In genomic region chr4:39905656-39906055, GRCh38 we compare ENCODE assay signal across 2 cellular contexts.
TF ChIP-seq lines count a peak whose summit lies in the region.

No MANE protein-coding gene starts in this region.

TF ChIP-seq in GM23338, 12 proteins besides CTCF, POLR2A, EP300 and RAD21 (continued from another document):
- TF ChIP-seq ZNF462 (CRISPR knock-in tag; IDR thresholded peaks at IDR 0.05), result no peak
- TF ChIP-seq ZNF331 (CRISPR knock-in tag; IDR thresholded peaks at IDR 0.05; ENCODE audit: low read depth), result no peak
- no peak for TF ChIP-seq REST (IDR thresholded peaks at IDR 0.05; ENCODE audit: unreplicated experiment)
- TF ChIP-seq NANOG (IDR thresholded peaks at IDR 0.05; ENCODE audit: borderline replicate concordance), result no peak
TF ChIP-seq in GM23338: peak in this region for 0.

TF ChIP-seq in K562, 482 proteins besides CTCF, POLR2A, EP300 and RAD21 (continued from another document):
- no peak for TF ChIP-seq ZBTB40 (IDR thresholded peaks at IDR 0.05)
- TF ChIP-seq ZBTB40 (CRISPR knock-in tag; IDR thresholded peaks at IDR 0.05), result no peak
- TF ChIP-seq NBN (IDR thresholded peaks at IDR 0.05; ENCODE audit: low read depth), result no peak
- peak; percentile 63; the same call in 1 of the 2 replicates for TF ChIP-seq ZNF512 (tag; IDR thresholded peaks at IDR 0.05)
- TF ChIP-seq ZBTB2 (IDR thresholded peaks at IDR 0.05), result no peak
- TF ChIP-seq ZNF24 (IDR thresholded peaks at IDR 0.05), result no peak
